ENCODE assay signal across 10 cellular contexts in the genomic region with DNA sequence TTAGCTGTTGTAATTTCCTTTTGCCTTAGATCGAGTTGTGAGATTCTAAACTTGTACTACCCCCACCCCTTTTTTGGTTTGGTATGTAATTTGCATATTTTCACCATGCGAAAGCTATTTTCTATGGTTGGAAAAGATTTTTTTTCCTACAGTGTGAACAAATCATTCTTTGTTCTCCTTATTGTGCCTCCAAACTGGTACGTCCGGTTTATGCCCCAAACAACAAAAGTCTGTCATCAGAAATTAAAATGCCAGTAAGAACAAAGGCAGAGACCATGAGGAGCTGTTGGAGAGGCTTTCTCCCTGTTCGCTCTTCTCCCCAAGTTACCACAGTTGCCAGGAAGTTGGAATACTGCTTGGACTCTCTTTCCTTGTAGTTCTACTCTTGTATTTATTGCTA.
A peak's percentile ranks its signal among the peaks of the same experiment; 100 is the strongest.
DNase-seq lines count a peak whose midpoint lies in the region; ATAC-seq and TF ChIP-seq lines count a peak whose summit lies in the region.
"Had no signal": no experiment of that assay in that cellular context is flagged by ENCODE, and none has a peak within 500 bp of the region (broad histone marks: within the 10 kb centered on the region; RNA-seq: fewer than 3 reads in every experiment).

No MANE protein-coding gene starts in this region.

- H3K27me3 ChIP-seq in left ventricle myocardium inferior (ENCODE audit: low read depth) (no peaks in the 10 kb centered on the region), lower lobe of right lung (ENCODE audit: low read depth) (no peaks in the 10 kb centered on the region), aorta (ENCODE audit: control insufficient read depth in 1 of 2, insufficient read depth in 2 of 2, low read length in 1 of 2) (no peaks in the 10 kb centered on the region)
- H3K27me3 ChIP-seq: BE2C had no signal

- 4 to 6% methylated on average over 5 of the region's 5 CpGs for WGBS in aorta, 2 donors

- peaks cover 0 to 2% (median 0%) of the 10 kb centered on the region in 3 donors for H3K27me3 Mint-ChIP-seq in CD14-positive monocyte (ENCODE audit: low read depth in 3 of 3)

- H3K4me3 ChIP-seq in left ventricle myocardium inferior (no peak overlapping the region), choroid plexus epithelial cell (ENCODE audit: low read depth, low read length) (peak overlapping the region; percentile 23), lower lobe of right lung (peak overlapping the region; percentile 12), aorta (ENCODE audit: low read length in 2 of 2) (peak overlapping the region; percentile 47 to 64)

- H3K4me3 Mint-ChIP-seq in CD14-positive monocyte = no peak overlapping the region

- peaks cover 5 to 8% of the 10 kb centered on the region in 2 donors for H3K36me3 Mint-ChIP-seq in CD14-positive monocyte

- no peaks in the 10 kb centered on the region for H3K4me1 Mint-ChIP-seq in CD14-positive monocyte

- H3K9me3 Mint-ChIP-seq in CD14-positive monocyte = peaks cover 0 to 4% (median 2%) of the 10 kb centered on the region in 7 donors

- ATAC-seq in Right ventricle myocardium superior (ENCODE audit: poor library complexity) = no peak
- no peak for ATAC-seq in lower lobe of right lung
- ATAC-seq in aorta (ENCODE audit: low FRiP score) = no peak
- no peak for ATAC-seq in GM19463 (IDR thresholded peaks at IDR 0.05; ENCODE audit: unreplicated experiment)
- ATAC-seq: Panc1 had no signal

- no peaks in the 10 kb centered on the region for H3K4me1 ChIP-seq in left ventricle myocardium inferior
- peaks cover 18% of the 10 kb centered on the region for H3K4me1 ChIP-seq in lower lobe of right lung
- H3K4me1 ChIP-seq in aorta (ENCODE audit: control insufficient read depth in 1 of 2, insufficient read depth in 2 of 2, low read length in 2 of 2) = no peaks in the 10 kb centered on the region
- H3K4me1 ChIP-seq: BE2C had no signal

- no peaks in the 10 kb centered on the region for H3K9me3 ChIP-seq in left ventricle myocardium inferior (replicated peaks)
- no peaks in the 10 kb centered on the region for H3K9me3 ChIP-seq in lower lobe of right lung
- no peaks in the 10 kb centered on the region for H3K9me3 ChIP-seq in aorta (ENCODE audit: control insufficient read depth, low read length)
- H3K9me3 ChIP-seq: BE2C had no signal

- H3K36me3 ChIP-seq in left ventricle myocardium inferior (no peaks in the 10 kb centered on the region), lower lobe of right lung (no peaks in the 10 kb centered on the region), aorta (ENCODE audit: control insufficient read depth in 1 of 2, insufficient read depth in 2 of 2, low read length in 1 of 2) (no peaks in the 10 kb centered on the region)
- H3K36me3 ChIP-seq: BE2C had no signal

- intact Hi-C loops in left ventricle myocardium inferior (cut with micrococcal nuclease) (no loop called here), Right ventricle myocardium superior (cut with DNase I) (no loop called here), lower lobe of right lung (cut with DNase I) (no loop called here), aorta (cut with DNase I) (no loop called here), CD14-positive monocyte (cut with micrococcal nuclease) (no loop called here)

- TF ChIP-seq CTCF in left ventricle myocardium inferior (IDR thresholded peaks at IDR 0.05; ENCODE audit: borderline replicate concordance) (no peak), choroid plexus epithelial cell (conservative IDR thresholded peaks at IDR 0.05; ENCODE audit: low read depth, low read length) (no peak), lower lobe of right lung (IDR thresholded peaks at IDR 0.05) (no peak), CD14-positive monocyte (IDR thresholded peaks at IDR 0.05) (no peak)

- H3K27ac Mint-ChIP-seq in CD14-positive monocyte = no peak overlapping the region

- DNase-seq in left ventricle myocardium inferior = no peak
- no peak for DNase-seq in Right ventricle myocardium superior
- DNase-seq in choroid plexus epithelial cell (ENCODE audit: low read depth) = peak; percentile 28
- DNase-seq in lower lobe of right lung = no peak
- no peak for DNase-seq in aorta
- no peak for DNase-seq in CD14-positive monocyte (ENCODE audit: low spot score)
- no peak for DNase-seq in activated naive CD4-positive, alpha-beta T cell treated with Interleukin-2 at 50 U/mL for 16 hours
- DNase-seq: BE2C had no signal

- H3K27ac ChIP-seq in left ventricle myocardium inferior (replicated peaks) = peak overlapping the region; percentile 14
- H3K27ac ChIP-seq in lower lobe of right lung = peak overlapping the region; percentile 19
- H3K27ac ChIP-seq in aorta (ENCODE audit: low read depth in 1 of 2, low read length in 2 of 2) = peak overlapping the region; percentile 44 to 87

Comparison
In these comparisons a context has a peak if more than half of its experiments do, and no peak if none do; other contexts are left out.
1. H3K27ac ChIP-seq: peak in every context shown above with its lines; median percentile 66 in aorta; 19 in lower lobe of right lung; 14 in left ventricle myocardium inferior.